ENCODE assay signal across 8 cellular contexts in the genomic region with DNA sequence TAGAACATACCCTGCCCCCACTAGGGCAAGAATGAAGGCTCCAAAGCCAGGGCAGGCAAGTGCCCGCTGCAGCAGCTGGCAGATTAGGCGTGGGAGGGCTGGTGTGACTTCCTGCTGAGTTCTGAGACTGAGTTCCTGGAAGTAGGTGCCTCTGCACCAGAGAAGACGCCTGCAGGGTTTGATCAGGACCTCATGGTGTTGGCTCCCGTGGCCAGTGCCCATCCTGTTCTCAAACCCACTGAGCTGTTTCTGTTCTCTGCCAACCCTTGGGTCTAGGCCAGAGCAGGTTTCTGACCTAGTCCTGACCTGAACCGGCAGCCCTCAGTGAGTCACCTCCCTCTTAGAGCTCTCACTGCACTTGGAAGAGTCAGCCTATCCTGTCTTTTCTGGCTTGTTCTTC.
A peak's percentile ranks its signal among the peaks of the same experiment; 100 is the strongest.
DNase-seq lines count a peak whose midpoint lies in the region; ATAC-seq lines count a peak whose summit lies in the region.

No MANE protein-coding gene starts in this region.

- H3K4me1 Mint-ChIP-seq in T-cell = peaks cover 21 to 28% (median 22%) of the 10 kb centered on the region in 3 donors

- H3K36me3 Mint-ChIP-seq in T-cell = no peaks in the 10 kb centered on the region
- no peaks in the 10 kb centered on the region for H3K36me3 Mint-ChIP-seq in activated naive CD4-positive, alpha-beta T cell treated with anti-CD3 and anti-CD28 coated beads, Interleukin-2, amount 50 U/mL, for 72 hours

- H3K27ac Mint-ChIP-seq in T-cell = no peak overlapping the region
- H3K27ac Mint-ChIP-seq in activated naive CD4-positive, alpha-beta T cell treated with anti-CD3 and anti-CD28 coated beads, Interleukin-2, amount 50 U/mL, for 72 hours = no peak overlapping the region

- no peak overlapping the region for H3K4me3 Mint-ChIP-seq in T-cell

- H3K27me3 Mint-ChIP-seq in T-cell = peaks cover 0 to 30% of the 10 kb centered on the region in 2 donors

- intact Hi-C loops in posterior vena cava (cut with DNase I) = no loop called here

- POLR2A ChIA-PET in T-cell (lab: Charles Lee) = no interaction called here

- H3K9me3 Mint-ChIP-seq in T-cell = no peaks in the 10 kb centered on the region
- H3K9me3 Mint-ChIP-seq in activated naive CD4-positive, alpha-beta T cell treated with anti-CD3 and anti-CD28 coated beads, Interleukin-2, amount 50 U/mL, for 72 hours = no peaks in the 10 kb centered on the region

- DNase-seq in Daoy (ENCODE audit: low read depth) (peak; percentile 52), T-cell (peak in 26 of 34 experiments; percentile 0 to 23 (median 4)), posterior vena cava (ENCODE audit: low spot score) (no peak), NCI-H1048 (lab: John Stamatoyannopoulos, UW) (no peak)
- peak; percentile 13 to 58 for DNase-seq in activated naive CD4-positive, alpha-beta T cell treated with anti-CD3 and anti-CD28 coated beads, Interleukin-2, amount 50 U/mL, for 72 hours (ENCODE audit: low spot score in 2 of 2)
- peak; percentile 21 to 24 (median 23) for DNase-seq in stimulated activated CD4-positive, alpha-beta T cell treated with anti-CD3 and anti-CD28 coated beads, Interleukin-12 subunit alpha, Interleukin-12 subunit beta, amount 100 ng/mL, for 48 hours (ENCODE audit: low read depth in 2 of 3, low spot score in 1 of 3)

- CTCF ChIA-PET in T-cell (lab: Charles Lee) = interaction anchor here in 1 of 2 donors (0.6 kb wide), 1 partner anchor 48 kb away, joined by 3 read pairs; no protein-coding TSS in a partner anchor

- ATAC-seq in T-cell (replicated peaks in 1 of 4) (peak; percentile 34 to 78 (median 58)), HG03460 (IDR thresholded peaks at IDR 0.05; ENCODE audit: unreplicated experiment) (no peak), GM21447 (IDR thresholded peaks at IDR 0.05; ENCODE audit: unreplicated experiment) (no peak)
- peak; percentile 82 to 97 for ATAC-seq in activated naive CD4-positive, alpha-beta T cell treated with anti-CD3 and anti-CD28 coated beads, Interleukin-2, amount 50 U/mL, for 72 hours

Comparison
In these comparisons a context has a peak if more than half of its experiments do, and no peak if none do; other contexts are left out.
1. DNase-seq: peak in Daoy (single experiment), T-cell (26 of 34), activated naive CD4-positive, alpha-beta T cell treated with anti-CD3 and anti-CD28 coated beads, Interleukin-2, amount 50 U/mL, for 72 hours (2 of 2) and stimulated activated CD4-positive, alpha-beta T cell treated with anti-CD3 and anti-CD28 coated beads, Interleukin-12 subunit alpha, Interleukin-12 subunit beta, amount 100 ng/mL, for 48 hours (3 of 3); none in posterior vena cava (single experiment) and NCI-H1048 (single experiment).
2. ATAC-seq: peak in T-cell (4 of 4) and activated naive CD4-positive, alpha-beta T cell treated with anti-CD3 and anti-CD28 coated beads, Interleukin-2, amount 50 U/mL, for 72 hours (2 of 2); none in HG03460 (single experiment) and GM21447 (single experiment).